21 cellular contexts compared by ENCODE assay signal in the genomic region with DNA sequence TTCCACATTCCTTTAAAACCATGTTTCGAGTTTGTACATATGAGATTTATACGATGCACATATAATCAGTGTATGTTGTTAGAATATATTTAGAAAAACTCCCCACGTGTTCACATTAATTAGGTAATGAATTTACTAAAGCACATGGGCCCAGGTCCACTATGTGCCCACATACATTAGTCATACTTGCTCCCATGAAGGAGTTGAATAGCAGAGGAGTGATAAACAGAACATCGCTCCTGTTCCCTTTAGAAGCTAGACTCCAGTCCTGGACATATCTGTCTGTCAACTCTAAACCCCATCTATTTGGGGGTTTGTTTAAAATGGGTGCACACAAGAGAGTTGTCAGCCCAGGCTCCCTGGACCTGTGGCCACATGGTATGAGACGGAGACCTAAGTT.
A peak's percentile ranks its signal among the peaks of the same experiment; 100 is the strongest.
DNase-seq lines count a peak whose midpoint lies in the region; ATAC-seq, FAIRE-seq and TF ChIP-seq lines count a peak whose summit lies in the region.
"Had no signal": no experiment of that assay in that cellular context is flagged by ENCODE, and none has a peak within 500 bp of the region (broad histone marks: within the 10 kb centered on the region; RNA-seq: fewer than 3 reads in every experiment).

No MANE protein-coding gene starts in this region.

- peaks cover 2% of the 10 kb centered on the region for H3K9me3 Mint-ChIP-seq in astrocyte (ENCODE audit: unreplicated experiment)
- H3K9me3 Mint-ChIP-seq: CD8-positive, alpha-beta T cell had no signal

- peaks cover 2% of the 10 kb centered on the region for H3K79me2 ChIP-seq in astrocyte (ENCODE audit: insufficient read depth, low read length)

- TF ChIP-seq CTCF in astrocyte (IDR thresholded peaks at IDR 0.05; ENCODE audit: insufficient read depth, low read depth, low read length), result no peak

- no peak overlapping the region for H3K4me2 ChIP-seq in astrocyte (ENCODE audit: low read length)

- no peak overlapping the region for H3K9ac ChIP-seq in astrocyte (ENCODE audit: low read length)

- H3K27ac Mint-ChIP-seq in astrocyte (ENCODE audit: unreplicated experiment), result peak overlapping the region; percentile 42
- H3K27ac Mint-ChIP-seq: CD8-positive, alpha-beta T cell had no signal

- ATAC-seq in GM21367 (IDR thresholded peaks at IDR 0.05; ENCODE audit: unreplicated experiment) (no peak), HG02588 (IDR thresholded peaks at IDR 0.05; ENCODE audit: unreplicated experiment) (no peak)
- ATAC-seq: CD8-positive, alpha-beta T cell; K562; SK-N-SH treated with all-trans-retinoic acid at 6 μM for 48 hours had no signal

- peak; percentile 13 for DNase-seq in EH (ENCODE audit: low read depth)
- peak; percentile 52 for DNase-seq in astrocyte (ENCODE audit: low read depth)
- DNase-seq in epithelial cell of prostate (ENCODE audit: low read depth, low spot score), result peak; percentile 16
- DNase-seq in myocyte (ENCODE audit: low read depth), result peak; percentile 17
- DNase-seq in urothelium cell line (ENCODE audit: low spot score), result no peak
- DNase-seq: AML-193; C1 segment of cervical spinal cord; CD8-positive, alpha-beta T cell; DMS153; NCI-H1105; NCI-H146; NCI-H2029; NCI-H2227 treated with DMSO at 0.1 percent for 48 hours; NCI-H510A treated with DMSO at 0.1 percent for 48 hours; NCI-H748 treated with DMSO at 0.1 percent for 48 hours had no signal

- no peaks in the 10 kb centered on the region for H3K9me3 ChIP-seq in astrocyte (ENCODE audit: insufficient read depth, low read depth, low read length)

- no peak overlapping the region for H3K4me3 ChIP-seq in astrocyte (ENCODE audit: insufficient read depth, low read depth, low read length)
- H3K4me3 ChIP-seq: K562 had no signal

- H3K4me3 Mint-ChIP-seq in astrocyte (ENCODE audit: unreplicated experiment), result no peak overlapping the region
- H3K4me3 Mint-ChIP-seq: CD8-positive, alpha-beta T cell had no signal

- no peak overlapping the region for H3K27ac ChIP-seq in astrocyte (ENCODE audit: low read depth, low read length)
- H3K27ac ChIP-seq in epithelial cell of prostate, result no peak overlapping the region

- FAIRE-seq in astrocyte (lab: Jason Lieb, UNC) (no peak), urothelium cell line (lab: Jason Lieb, UNC) (no peak)
- FAIRE-seq: G401.6, GM12892, K562 had no signal

- H3K4me1 ChIP-seq in astrocyte (ENCODE audit: insufficient read depth, low read length), result no peaks in the 10 kb centered on the region

- H4K20me1 ChIP-seq in astrocyte (ENCODE audit: insufficient read depth, low read length), result peaks cover 22% of the 10 kb centered on the region

- H3K36me3 ChIP-seq in astrocyte (ENCODE audit: insufficient read depth, low read length), result no peaks in the 10 kb centered on the region

- H3K36me3 Mint-ChIP-seq in astrocyte (ENCODE audit: low read depth, unreplicated experiment), result peaks cover 5% of the 10 kb centered on the region

- no peaks in the 10 kb centered on the region for H3K27me3 ChIP-seq in astrocyte (ENCODE audit: insufficient read depth, low read length)

- peaks cover 20% of the 10 kb centered on the region for H3K4me1 Mint-ChIP-seq in astrocyte (ENCODE audit: low read depth, unreplicated experiment)

- H3K27me3 Mint-ChIP-seq in astrocyte (ENCODE audit: low read depth, unreplicated experiment), result no peaks in the 10 kb centered on the region

- no peak overlapping the region for H2AFZ ChIP-seq in astrocyte (ENCODE audit: low read depth, low read length)
